ENCODE assay signal across 8 cellular contexts in the genomic region with DNA sequence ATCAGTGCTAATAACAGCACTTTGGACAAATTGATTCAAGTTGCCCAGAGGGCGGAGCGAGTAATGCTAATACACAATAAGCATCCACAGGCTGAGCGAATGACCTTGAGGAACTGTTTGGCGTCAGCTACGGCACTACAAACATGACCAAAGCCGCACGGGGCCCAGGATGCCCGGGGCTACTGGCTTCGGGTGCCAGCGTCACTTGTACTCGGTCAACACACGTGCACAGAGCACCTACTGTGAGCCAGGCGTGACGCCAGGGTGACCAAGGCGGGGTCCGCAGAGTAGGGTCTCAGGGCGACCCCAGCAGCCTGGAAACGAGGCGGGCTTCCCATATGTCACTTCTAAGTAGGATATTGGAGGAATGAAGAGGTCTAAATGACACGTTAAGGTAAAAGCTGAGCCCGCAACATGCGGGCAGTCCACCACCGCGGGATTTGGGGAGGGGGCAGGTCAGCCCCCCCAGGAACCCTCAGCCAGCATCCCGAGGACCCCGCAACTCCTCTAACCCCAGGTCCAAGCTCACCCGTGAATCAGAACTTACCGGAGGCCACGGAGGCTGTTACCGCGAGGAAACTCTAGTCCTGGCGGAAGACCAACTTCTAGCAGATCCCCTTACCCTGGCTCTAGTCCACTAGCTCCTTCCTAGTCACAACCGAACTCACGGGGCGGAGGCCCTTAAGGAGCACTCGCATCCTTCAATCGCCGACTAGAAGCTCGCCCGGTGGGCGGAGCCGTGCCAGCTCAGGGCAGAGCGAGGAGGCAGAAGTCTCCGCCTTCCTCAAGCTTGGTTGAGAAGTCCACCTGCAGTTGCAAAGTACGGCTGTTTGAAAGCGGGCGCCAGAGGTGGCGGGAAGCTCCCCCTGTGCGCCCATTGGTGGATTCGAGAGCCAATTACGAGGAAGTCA. TPM values are rescaled to one million over a fixed set of nuclear protein-coding genes. Genes with fewer than 3 reads are reported as not detected.
DNase-seq lines count a peak whose midpoint lies in the region; ATAC-seq, FAIRE-seq and TF ChIP-seq lines count a peak whose summit lies in the region.

Gene CEP152 (minus strand): TSS at position 656 of the 911 bp plus-strand sequence. CDS start 5,420 bp downstream, outside the sequence.

- DNase-seq in ELF-1 (ENCODE audit: low read depth, low spot score) (peak; percentile 100), H54 (ENCODE audit: insufficient read length, low spot score) (peak; percentile 63), LoVo (ENCODE audit: low spot score) (peak; percentile 100), RWPE1 (ENCODE audit: low spot score) (peak; percentile 99), fibroblast of mammary gland (ENCODE audit: low read depth) (peak; percentile 100)
- peak; percentile 95 to 96 for DNase-seq in activated T-helper 1 cell treated with anti-CD3 and anti-CD28 coated beads, Interleukin-2, amount 50 U/mL, for 16 hours (ENCODE audit: low read depth in 1 of 2, low spot score in 1 of 2)
- DNase-seq in naive thymus-derived CD8-positive, alpha-beta T cell: peak; percentile 93 to 99 (median 98)
- peak; percentile 100 for DNase-seq in stimulated activated naive B cell treated with anti-CD40 and anti-IgM and Interleukin-4, amounts not matched to agents 10 μg/mL and 1 μg/mL and 100 μg/mL, for 72 hours

- peaks cover 16 to 41% (median 25%) of the 10 kb centered on the region in 4 donors for H3K4me1 Mint-ChIP-seq in naive thymus-derived CD8-positive, alpha-beta T cell
- peaks cover 24 to 27% of the 10 kb centered on the region in 2 donors for H3K4me1 Mint-ChIP-seq in stimulated activated naive B cell treated with anti-CD40 and anti-IgM and Interleukin-4, amounts not matched to agents 10 μg/mL and 1 μg/mL and 100 μg/mL, for 72 hours

- no peaks in the 10 kb centered on the region for H3K36me3 Mint-ChIP-seq in naive thymus-derived CD8-positive, alpha-beta T cell
- no peaks in the 10 kb centered on the region for H3K36me3 Mint-ChIP-seq in stimulated activated naive B cell treated with anti-CD40 and anti-IgM and Interleukin-4, amounts not matched to agents 10 μg/mL and 1 μg/mL and 100 μg/mL, for 72 hours

- no peaks in the 10 kb centered on the region for H3K9me3 Mint-ChIP-seq in naive thymus-derived CD8-positive, alpha-beta T cell
- no peaks in the 10 kb centered on the region for H3K9me3 Mint-ChIP-seq in stimulated activated naive B cell treated with anti-CD40 and anti-IgM and Interleukin-4, amounts not matched to agents 10 μg/mL and 1 μg/mL and 100 μg/mL, for 72 hours

- peak; percentile 83 for FAIRE-seq in H54 (lab: Jason Lieb, UNC)

- H3K27ac ChIP-seq in RWPE1: peak within 1 kb of the TSS; percentile 82

- CTCF ChIA-PET in RWPE1 (lab: Yijun Ruan, JAX): interaction anchor here (0.9 kb wide), 1 partner anchor 9 kb away, joined by 3 read pairs; no protein-coding TSS in a partner anchor

- peak within 1 kb of the TSS; percentile 86 to 95 (median 94) for H3K4me3 Mint-ChIP-seq in naive thymus-derived CD8-positive, alpha-beta T cell
- H3K4me3 Mint-ChIP-seq in stimulated activated naive B cell treated with anti-CD40 and anti-IgM and Interleukin-4, amounts not matched to agents 10 μg/mL and 1 μg/mL and 100 μg/mL, for 72 hours: peak within 1 kb of the TSS; percentile 98 to 99

- H3K27me3 Mint-ChIP-seq in naive thymus-derived CD8-positive, alpha-beta T cell: peaks cover 0 to 5% (median 3%) of the 10 kb centered on the region in 5 donors
- H3K27me3 Mint-ChIP-seq in stimulated activated naive B cell treated with anti-CD40 and anti-IgM and Interleukin-4, amounts not matched to agents 10 μg/mL and 1 μg/mL and 100 μg/mL, for 72 hours: peaks cover 12 to 15% of the 10 kb centered on the region in 2 donors

- H3K4me3 ChIP-seq in fibroblast of mammary gland (ENCODE audit: control insufficient read depth, low read depth, low read length): peak within 1 kb of the TSS; percentile 100

- ATAC-seq in naive thymus-derived CD8-positive, alpha-beta T cell: peak; percentile 96
- ATAC-seq in stimulated activated naive B cell treated with anti-CD40 and anti-IgM and Interleukin-4, amounts not matched to agents 10 μg/mL and 1 μg/mL and 100 μg/mL, for 72 hours (replicated peaks): peak; percentile 96 to 97

- POLR2A ChIA-PET in RWPE1 (lab: Yijun Ruan, JAX; ENCODE audit: low non-redundant PET): no interaction called here
- POLR2A ChIA-PET in naive thymus-derived CD8-positive, alpha-beta T cell (lab: Charles Lee): interaction anchor here (0.7 to 1.6 kb wide), 5 partner anchors 10 to 1545 kb away, joined by 3 to 8 read pairs (median 5); partner anchors contain the start of genes DTWD1, EID1, FAM227B and GABPB1

- no peak for TF ChIP-seq CTCF in RWPE1 (conservative IDR thresholded peaks at IDR 0.05; ENCODE audit: low read depth)
- no peak for TF ChIP-seq CTCF in fibroblast of mammary gland (conservative IDR thresholded peaks at IDR 0.05; ENCODE audit: control insufficient read depth, insufficient read depth, low read depth, low read length)

- TF ChIP-seq POLR2A in H54 (IDR thresholded peaks at IDR 0.05; ENCODE audit: low read depth, low read length): peak; percentile 29

- peak within 1 kb of the TSS; percentile 39 to 93 (median 91) for H3K27ac Mint-ChIP-seq in naive thymus-derived CD8-positive, alpha-beta T cell
- H3K27ac Mint-ChIP-seq in stimulated activated naive B cell treated with anti-CD40 and anti-IgM and Interleukin-4, amounts not matched to agents 10 μg/mL and 1 μg/mL and 100 μg/mL, for 72 hours: peak within 1 kb of the TSS; percentile 99

RNA-seq across cellular contexts. Expression of gene CEP152, which starts in this region (rescaled TPM):
- 10 to 100 TPM; 10.5 to 11.5 TPM for total RNA-seq in naive thymus-derived CD8-positive, alpha-beta T cell
- polyA plus RNA-seq in naive thymus-derived CD8-positive, alpha-beta T cell: 1 to 10 TPM; 3.1 to 5.1 (median 3.7) TPM

Comparison
In these comparisons a context has a peak if more than half of its experiments do, and no peak if none do; other contexts are left out.
1. Peak in every context shown above with its lines: DNase-seq, ATAC-seq, H3K4me3 ChIP-seq and H3K27ac ChIP-seq.